16 cellular contexts compared by ENCODE assay signal in the genomic region with DNA sequence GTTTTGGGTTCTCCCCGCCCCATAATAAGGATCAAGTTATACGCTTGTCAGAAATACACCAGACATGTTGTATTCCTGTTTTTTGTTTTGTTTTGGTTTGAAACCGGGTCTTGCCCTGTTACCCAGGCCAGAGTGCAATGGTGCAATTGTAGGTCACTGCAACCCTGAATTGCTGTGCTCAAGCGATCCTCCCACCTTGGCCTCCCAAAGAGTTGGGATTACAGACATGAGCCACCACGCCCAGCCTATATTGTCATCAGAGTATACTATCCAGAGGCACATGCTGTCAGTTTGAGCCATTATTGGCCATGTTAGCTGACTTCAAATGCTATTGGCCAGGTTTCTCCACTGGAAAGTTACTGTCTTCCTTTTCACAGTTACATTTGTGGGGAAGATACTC. TPM values are rescaled to one million over a fixed set of nuclear protein-coding genes. Genes with fewer than 3 reads are reported as not detected.
A peak's percentile ranks its signal among the peaks of the same experiment; 100 is the strongest.
DNase-seq lines count a peak whose midpoint lies in the region; ATAC-seq and TF ChIP-seq lines count a peak whose summit lies in the region.
"Had no signal": no experiment of that assay in that cellular context is flagged by ENCODE, and none has a peak within 500 bp of the region (broad histone marks: within the 10 kb centered on the region; RNA-seq: fewer than 3 reads in every experiment).

No MANE protein-coding gene starts in this region.

- H3K9me3 Mint-ChIP-seq in CD4-positive, alpha-beta T cell: no peaks in the 10 kb centered on the region
- H3K9me3 Mint-ChIP-seq in endothelial cell (ENCODE audit: unreplicated experiment): no peaks in the 10 kb centered on the region

- CTCF ChIA-PET in CD4-positive, alpha-beta T cell (lab: Charles Lee): no interaction called here

- no peaks in the 10 kb centered on the region for H3K27me3 ChIP-seq in CD4-positive, alpha-beta T cell (ENCODE audit: control insufficient read depth, insufficient read depth, low read length)
- H3K27me3 ChIP-seq in neutrophil: no peaks in the 10 kb centered on the region
- H3K27me3 ChIP-seq: cardiac muscle cell had no signal

- H3K27me3 Mint-ChIP-seq in CD4-positive, alpha-beta T cell: no peaks in the 10 kb centered on the region
- H3K27me3 Mint-ChIP-seq in endothelial cell (ENCODE audit: unreplicated experiment): no peaks in the 10 kb centered on the region
- H3K27me3 Mint-ChIP-seq: activated CD4-positive, alpha-beta T cell treated with anti-CD3 and anti-CD28 coated beads for 36 hours had no signal

- H3K27ac Mint-ChIP-seq in CD4-positive, alpha-beta T cell: peak overlapping the region; percentile 1
- no peak overlapping the region for H3K27ac Mint-ChIP-seq in endothelial cell (ENCODE audit: unreplicated experiment)
- H3K27ac Mint-ChIP-seq: activated CD4-positive, alpha-beta T cell treated with anti-CD3 and anti-CD28 coated beads for 36 hours had no signal

- peaks cover 51 to 54% of the 10 kb centered on the region in 2 experiments for H3K4me1 ChIP-seq in neutrophil (ENCODE audit: control insufficient read depth in 1 of 2, insufficient read depth in 1 of 2, low read depth in 1 of 2, low read length in 1 of 2)

- POLR2A ChIA-PET in CD4-positive, alpha-beta T cell (lab: Charles Lee): no interaction called here

- ATAC-seq in CD4-positive, alpha-beta T cell (ENCODE audit: poor library complexity): no peak
- no peak for ATAC-seq in GM19324 (IDR thresholded peaks at IDR 0.05; ENCODE audit: low FRiP score, unreplicated experiment)
- ATAC-seq: activated CD4-positive, alpha-beta T cell treated with anti-CD3 and anti-CD28 coated beads for 36 hours had no signal

- no peaks in the 10 kb centered on the region for H3K9me3 ChIP-seq in CD4-positive, alpha-beta T cell (ENCODE audit: control insufficient read depth, low read length)
- H3K9me3 ChIP-seq in neutrophil: no peaks in the 10 kb centered on the region

- intact Hi-C loops in CD4-positive, alpha-beta T cell (cut with DNase I, micrococcal nuclease): no loop called here

- no peak overlapping the region for H3K27ac ChIP-seq in CD4-positive, alpha-beta T cell (ENCODE audit: low read depth, low read length)
- peak overlapping the region; percentile 54 for H3K27ac ChIP-seq in VCaP
- H3K27ac ChIP-seq in neutrophil: peak overlapping the region; percentile 73
- H3K27ac ChIP-seq: cardiac muscle cell had no signal

- peaks cover 16% of the 10 kb centered on the region for H3K36me3 ChIP-seq in neutrophil

- no peak for DNase-seq in CD4-positive, alpha-beta T cell
- no peak for DNase-seq in endothelial cell (ENCODE audit: low spot score)
- DNase-seq in midbrain (lab: John Stamatoyannopoulos, UW): no peak
- DNase-seq: activated CD4-positive, alpha-beta T cell treated with anti-CD3 and anti-CD28 coated beads for 36 hours; activated CD8-positive, alpha-beta memory T cell treated with anti-CD3 and anti-CD28 coated beads, Interleukin-2, amount 50 U/mL, for 48 hours; GDM1; hippocampal formation; NCI-H2081; NCI-H526; PC-3; posterior cingulate gyrus; T1000 had no signal

- no peak for TF ChIP-seq CTCF in CD4-positive, alpha-beta T cell (IDR thresholded peaks at IDR 0.05)
- no peak for TF ChIP-seq CTCF in VCaP (conservative IDR thresholded peaks at IDR 0.05)
- no peak for TF ChIP-seq CTCF in neutrophil (IDR thresholded peaks at IDR 0.05)
- TF ChIP-seq CTCF in endothelial cell (IDR thresholded peaks at IDR 0.05; ENCODE audit: unreplicated experiment): no peak

- peaks cover 78% of the 10 kb centered on the region for H3K36me3 Mint-ChIP-seq in CD4-positive, alpha-beta T cell (ENCODE audit: low read depth)
- H3K36me3 Mint-ChIP-seq in endothelial cell (ENCODE audit: low read depth, unreplicated experiment): peaks cover 13% of the 10 kb centered on the region

- H3K4me3 ChIP-seq in neutrophil (ENCODE audit: low read depth in 1 of 2, low read length in 1 of 2): no peak overlapping the region
- H3K4me3 ChIP-seq: cardiac muscle cell had no signal

- no peak overlapping the region for H3K4me3 Mint-ChIP-seq in CD4-positive, alpha-beta T cell
- no peak overlapping the region for H3K4me3 Mint-ChIP-seq in endothelial cell (ENCODE audit: unreplicated experiment)
- H3K4me3 Mint-ChIP-seq: activated CD4-positive, alpha-beta T cell treated with anti-CD3 and anti-CD28 coated beads for 36 hours had no signal

- peaks cover 79% of the 10 kb centered on the region for H3K4me1 Mint-ChIP-seq in CD4-positive, alpha-beta T cell (ENCODE audit: low read depth)
- peaks cover 24% of the 10 kb centered on the region for H3K4me1 Mint-ChIP-seq in endothelial cell (ENCODE audit: unreplicated experiment)

RNA-seq across cellular contexts. Expression of a gene that starts 9.8 kb away (rescaled TPM):
- total RNA-seq in CD4-positive, alpha-beta T cell: 100 to 1,000 TPM; 195 to 200 TPM
- 113 TPM for total RNA-seq in endothelial cell (ENCODE audit: unreplicated experiment)

RNA-seq across cellular contexts. Expression of a gene that starts 10.1 kb away (rescaled TPM):
- total RNA-seq in CD4-positive, alpha-beta T cell: 100 to 1,000 TPM; 238 to 246 TPM
- 85.5 TPM for total RNA-seq in endothelial cell (ENCODE audit: unreplicated experiment)

RNA-seq across cellular contexts. Expression of a gene that starts 47.7 kb away (rescaled TPM):
- total RNA-seq in CD4-positive, alpha-beta T cell: 10 to 100 TPM; 21.7 to 23.0 TPM
- total RNA-seq in endothelial cell (ENCODE audit: unreplicated experiment): 23.6 TPM

RNA-seq across cellular contexts. Expression of a gene that starts 48.2 kb away (rescaled TPM):
- total RNA-seq in CD4-positive, alpha-beta T cell: 1 to 10 TPM; 2.4 to 2.9 TPM
- 11.8 TPM for total RNA-seq in endothelial cell (ENCODE audit: unreplicated experiment)

RNA-seq across cellular contexts. Expression of a gene that starts 57.4 kb away (rescaled TPM):
- 1,000 to 10,000 TPM; 1,509 to 1,565 TPM for total RNA-seq in CD4-positive, alpha-beta T cell
- total RNA-seq in endothelial cell (ENCODE audit: unreplicated experiment): 910 TPM
